In genomic region chr15:26667222-26667988, GRCh38 we compare ENCODE assay signal across 1 cellular context.
A peak's percentile ranks its signal among the peaks of the same experiment; 100 is the strongest.
TF ChIP-seq lines count a peak whose summit lies in the region.

No MANE protein-coding gene starts in this region.

TF ChIP-seq in A549, 52 proteins besides CTCF, POLR2A, EP300 and RAD21:
- TF ChIP-seq HEYL (CRISPR knock-in tag; IDR thresholded peaks at IDR 0.05) (no peak), CEBPB (IDR thresholded peaks at IDR 0.05) (peak; percentile 25 to 79; a peak in 2 of 4 replicates), USF2 (IDR thresholded peaks at IDR 0.05) (peak; percentile 62)
